In the genomic region with DNA sequence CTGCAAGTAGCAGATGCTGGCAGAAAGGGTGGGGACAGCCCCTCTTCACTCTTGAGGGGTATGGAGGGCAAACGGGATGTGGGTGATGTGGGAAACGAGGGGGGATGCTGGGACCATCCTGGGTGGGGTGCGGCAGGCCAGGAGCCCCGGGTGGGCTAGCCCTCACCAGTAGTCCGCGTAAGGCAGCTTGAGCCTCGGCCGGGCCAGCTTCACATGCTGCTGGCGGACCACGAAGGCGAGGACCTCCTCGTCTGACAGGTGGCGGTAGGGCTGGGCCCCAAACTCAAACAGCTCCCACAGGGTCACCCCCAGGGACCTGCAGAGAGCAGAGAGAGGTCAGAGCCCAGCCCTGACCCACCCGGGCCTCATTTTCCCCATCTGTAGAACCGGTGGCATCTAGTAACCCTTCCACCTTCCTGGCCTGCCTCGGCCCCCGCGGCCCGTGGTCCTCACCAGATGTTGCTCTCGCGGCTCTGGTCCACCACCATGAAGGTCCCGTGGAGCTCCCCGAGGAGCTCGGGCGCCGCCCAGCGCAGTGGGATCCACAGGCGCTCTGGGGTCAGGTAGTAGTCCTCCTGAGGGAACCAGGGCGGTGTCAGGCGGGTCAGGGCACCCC, we compare ENCODE assay signal across 1 cellular context.
TF ChIP-seq lines count a peak whose summit lies in the region.

No MANE protein-coding gene starts in this region.

TF ChIP-seq in K562, 482 proteins besides CTCF, POLR2A, EP300 and RAD21 (continued from another document):
- TF ChIP-seq, protein P1, sequence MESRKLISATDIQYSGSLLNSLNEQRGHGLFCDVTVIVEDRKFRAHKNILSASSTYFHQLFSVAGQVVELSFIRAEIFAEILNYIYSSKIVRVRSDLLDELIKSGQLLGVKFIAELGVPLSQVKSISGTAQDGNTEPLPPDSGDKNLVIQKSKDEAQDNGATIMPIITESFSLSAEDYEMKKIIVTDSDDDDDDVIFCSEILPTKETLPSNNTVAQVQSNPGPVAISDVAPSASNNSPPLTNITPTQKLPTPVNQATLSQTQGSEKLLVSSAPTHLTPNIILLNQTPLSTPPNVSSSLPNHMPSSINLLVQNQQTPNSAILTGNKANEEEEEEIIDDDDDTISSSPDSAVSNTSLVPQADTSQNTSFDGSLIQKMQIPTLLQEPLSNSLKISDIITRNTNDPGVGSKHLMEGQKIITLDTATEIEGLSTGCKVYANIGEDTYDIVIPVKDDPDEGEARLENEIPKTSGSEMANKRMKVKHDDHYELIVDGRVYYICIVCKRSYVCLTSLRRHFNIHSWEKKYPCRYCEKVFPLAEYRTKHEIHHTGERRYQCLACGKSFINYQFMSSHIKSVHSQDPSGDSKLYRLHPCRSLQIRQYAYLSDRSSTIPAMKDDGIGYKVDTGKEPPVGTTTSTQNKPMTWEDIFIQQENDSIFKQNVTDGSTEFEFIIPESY (CRISPR knock-in tag; IDR thresholded peaks at IDR 0.05), result 0 out of 2 replicates have a peak, but pooled peaks have one; percentile 38
- no peak for TF ChIP-seq TRIM24 (IDR thresholded peaks at IDR 0.05)
- TF ChIP-seq, protein P2, sequence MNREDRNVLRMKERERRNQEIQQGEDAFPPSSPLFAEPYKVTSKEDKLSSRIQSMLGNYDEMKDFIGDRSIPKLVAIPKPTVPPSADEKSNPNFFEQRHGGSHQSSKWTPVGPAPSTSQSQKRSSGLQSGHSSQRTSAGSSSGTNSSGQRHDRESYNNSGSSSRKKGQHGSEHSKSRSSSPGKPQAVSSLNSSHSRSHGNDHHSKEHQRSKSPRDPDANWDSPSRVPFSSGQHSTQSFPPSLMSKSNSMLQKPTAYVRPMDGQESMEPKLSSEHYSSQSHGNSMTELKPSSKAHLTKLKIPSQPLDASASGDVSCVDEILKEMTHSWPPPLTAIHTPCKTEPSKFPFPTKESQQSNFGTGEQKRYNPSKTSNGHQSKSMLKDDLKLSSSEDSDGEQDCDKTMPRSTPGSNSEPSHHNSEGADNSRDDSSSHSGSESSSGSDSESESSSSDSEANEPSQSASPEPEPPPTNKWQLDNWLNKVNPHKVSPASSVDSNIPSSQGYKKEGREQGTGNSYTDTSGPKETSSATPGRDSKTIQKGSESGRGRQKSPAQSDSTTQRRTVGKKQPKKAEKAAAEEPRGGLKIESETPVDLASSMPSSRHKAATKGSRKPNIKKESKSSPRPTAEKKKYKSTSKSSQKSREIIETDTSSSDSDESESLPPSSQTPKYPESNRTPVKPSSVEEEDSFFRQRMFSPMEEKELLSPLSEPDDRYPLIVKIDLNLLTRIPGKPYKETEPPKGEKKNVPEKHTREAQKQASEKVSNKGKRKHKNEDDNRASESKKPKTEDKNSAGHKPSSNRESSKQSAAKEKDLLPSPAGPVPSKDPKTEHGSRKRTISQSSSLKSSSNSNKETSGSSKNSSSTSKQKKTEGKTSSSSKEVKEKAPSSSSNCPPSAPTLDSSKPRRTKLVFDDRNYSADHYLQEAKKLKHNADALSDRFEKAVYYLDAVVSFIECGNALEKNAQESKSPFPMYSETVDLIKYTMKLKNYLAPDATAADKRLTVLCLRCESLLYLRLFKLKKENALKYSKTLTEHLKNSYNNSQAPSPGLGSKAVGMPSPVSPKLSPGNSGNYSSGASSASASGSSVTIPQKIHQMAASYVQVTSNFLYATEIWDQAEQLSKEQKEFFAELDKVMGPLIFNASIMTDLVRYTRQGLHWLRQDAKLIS (CRISPR knock-in tag; IDR thresholded peaks at IDR 0.05), result no peak
